ENCODE assay signal across 8 cellular contexts in the genomic region with DNA sequence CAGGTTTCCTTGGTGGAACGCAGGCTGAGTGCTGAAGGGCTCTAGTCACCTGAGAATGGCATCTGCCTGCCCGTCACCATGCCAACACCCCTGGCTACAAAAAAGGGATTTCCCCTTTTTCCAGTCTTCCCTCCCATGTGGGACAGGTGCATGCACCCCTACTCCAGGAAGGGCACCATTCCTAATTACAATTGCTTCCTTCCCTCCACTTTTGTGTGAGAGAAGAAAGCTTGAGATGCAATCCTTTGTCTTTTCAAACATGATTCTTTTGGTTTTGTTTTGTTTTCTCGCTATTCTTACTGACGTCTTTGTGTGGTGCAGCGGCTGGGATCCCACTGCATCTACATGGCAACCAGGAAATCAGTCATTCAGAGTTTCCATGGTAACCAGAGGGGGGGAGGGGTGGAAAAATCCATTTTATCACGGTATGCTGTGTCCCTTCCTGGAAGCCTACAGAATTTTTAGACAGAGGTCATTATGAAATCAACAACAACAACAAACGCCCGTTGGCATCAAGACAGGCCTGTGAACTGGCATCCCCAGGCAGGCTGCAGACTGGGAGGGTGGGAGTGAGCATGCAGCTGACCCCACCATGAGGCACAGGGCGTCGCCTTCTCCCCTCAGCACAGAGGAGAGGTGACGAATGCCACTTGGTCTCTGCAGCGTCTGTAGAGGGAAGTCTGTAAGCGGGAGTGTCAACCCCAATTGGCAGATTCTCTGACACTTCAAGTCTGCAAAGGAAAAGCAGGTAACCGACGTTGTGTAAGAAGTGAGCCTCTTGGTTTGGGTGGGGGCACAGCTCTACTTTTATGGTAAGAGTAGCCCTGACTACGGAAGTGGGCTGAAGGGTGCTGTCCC. TPM values are rescaled to one million over a fixed set of nuclear protein-coding genes. Genes with fewer than 3 reads are reported as not detected.
DNase-seq lines count a peak whose midpoint lies in the region; ATAC-seq and TF ChIP-seq lines count a peak whose summit lies in the region.

No MANE protein-coding gene starts in this region.

- H3K4me3 Mint-ChIP-seq in WTC11, result peak overlapping the region; percentile 69

- no peaks in the 10 kb centered on the region for H3K27me3 Mint-ChIP-seq in WTC11 (ENCODE audit: low read depth)

- peaks cover 27% of the 10 kb centered on the region for H3K4me1 Mint-ChIP-seq in WTC11

- H3K4me3 ChIP-seq in GM06990 (replicated peaks; ENCODE audit: low read depth, low read length), result peak overlapping the region; percentile 68
- H3K4me3 ChIP-seq in cardiac fibroblast (replicated peaks in 1 of 2; ENCODE audit: low read depth in 2 of 2, low read length in 2 of 2), result no peak overlapping the region

- CTCF ChIA-PET in WTC11 (lab: Charles Lee), result interaction anchor here (0.6 to 1.5 kb wide), 2 partner anchors 14 to 17 kb away, joined by 4 read pairs; a partner anchor contains a TSS

- H3K27me3 ChIP-seq in GM06990 (replicated peaks; ENCODE audit: control insufficient read depth, insufficient read depth, low read length), result no peaks in the 10 kb centered on the region

- ATAC-seq in GM21825 (IDR thresholded peaks at IDR 0.05; ENCODE audit: unreplicated experiment), result peak; percentile 74
- peak; percentile 86 for ATAC-seq in WTC11

- POLR2A ChIA-PET in WTC11 (lab: Charles Lee), result no interaction called here

- no peaks in the 10 kb centered on the region for H3K36me3 ChIP-seq in GM06990 (ENCODE audit: control insufficient read depth, insufficient read depth, low read length)

- H3K27ac Mint-ChIP-seq in WTC11, result peak overlapping the region; percentile 77

- no peaks in the 10 kb centered on the region for H3K36me3 Mint-ChIP-seq in WTC11

- H3K9me3 Mint-ChIP-seq in WTC11, result no peaks in the 10 kb centered on the region

- DNase-seq in GM06990 (ENCODE audit: extremely low read depth, insufficient read length) (peak; percentile 86), NAMALWA (ENCODE audit: low spot score) (peak; percentile 79), WTC11 (ENCODE audit: low spot score) (peak; percentile 65), cardiac fibroblast (ENCODE audit: low read depth in 2 of 2) (peak; percentile 84 to 86), left kidney (ENCODE audit: low read depth, low spot score) (peak; percentile 82), NCI-H82 (lab: John Stamatoyannopoulos, UW) (no peak)
- DNase-seq in stimulated activated CD4-positive, alpha-beta T cell treated with anti-CD3 and anti-CD28 coated beads, Interleukin-2, amount 100 ng/mL, for 4 hours (ENCODE audit: low read depth), result peak; percentile 73

- TF ChIP-seq CTCF in GM06990 (IDR thresholded peaks at IDR 0.05; ENCODE audit: insufficient read depth, low read length, poor library complexity, severe bottlenecking) (no peak), WTC11 (IDR thresholded peaks at IDR 0.05) (no peak), cardiac fibroblast (IDR thresholded peaks at IDR 0.05; ENCODE audit: low read depth, low read length) (no peak)

TF ChIP-seq in WTC11, 78 proteins besides CTCF, POLR2A, EP300 and RAD21:
- TF ChIP-seq, protein P1, sequence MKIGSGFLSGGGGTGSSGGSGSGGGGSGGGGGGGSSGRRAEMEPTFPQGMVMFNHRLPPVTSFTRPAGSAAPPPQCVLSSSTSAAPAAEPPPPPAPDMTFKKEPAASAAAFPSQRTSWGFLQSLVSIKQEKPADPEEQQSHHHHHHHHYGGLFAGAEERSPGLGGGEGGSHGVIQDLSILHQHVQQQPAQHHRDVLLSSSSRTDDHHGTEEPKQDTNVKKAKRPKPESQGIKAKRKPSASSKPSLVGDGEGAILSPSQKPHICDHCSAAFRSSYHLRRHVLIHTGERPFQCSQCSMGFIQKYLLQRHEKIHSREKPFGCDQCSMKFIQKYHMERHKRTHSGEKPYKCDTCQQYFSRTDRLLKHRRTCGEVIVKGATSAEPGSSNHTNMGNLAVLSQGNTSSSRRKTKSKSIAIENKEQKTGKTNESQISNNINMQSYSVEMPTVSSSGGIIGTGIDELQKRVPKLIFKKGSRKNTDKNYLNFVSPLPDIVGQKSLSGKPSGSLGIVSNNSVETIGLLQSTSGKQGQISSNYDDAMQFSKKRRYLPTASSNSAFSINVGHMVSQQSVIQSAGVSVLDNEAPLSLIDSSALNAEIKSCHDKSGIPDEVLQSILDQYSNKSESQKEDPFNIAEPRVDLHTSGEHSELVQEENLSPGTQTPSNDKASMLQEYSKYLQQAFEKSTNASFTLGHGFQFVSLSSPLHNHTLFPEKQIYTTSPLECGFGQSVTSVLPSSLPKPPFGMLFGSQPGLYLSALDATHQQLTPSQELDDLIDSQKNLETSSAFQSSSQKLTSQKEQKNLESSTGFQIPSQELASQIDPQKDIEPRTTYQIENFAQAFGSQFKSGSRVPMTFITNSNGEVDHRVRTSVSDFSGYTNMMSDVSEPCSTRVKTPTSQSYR (CRISPR knock-in tag; IDR thresholded peaks at IDR 0.05), result 0 out of 2 replicates have a peak, but pooled peaks have one; percentile 42
- TF ChIP-seq, protein P2, sequence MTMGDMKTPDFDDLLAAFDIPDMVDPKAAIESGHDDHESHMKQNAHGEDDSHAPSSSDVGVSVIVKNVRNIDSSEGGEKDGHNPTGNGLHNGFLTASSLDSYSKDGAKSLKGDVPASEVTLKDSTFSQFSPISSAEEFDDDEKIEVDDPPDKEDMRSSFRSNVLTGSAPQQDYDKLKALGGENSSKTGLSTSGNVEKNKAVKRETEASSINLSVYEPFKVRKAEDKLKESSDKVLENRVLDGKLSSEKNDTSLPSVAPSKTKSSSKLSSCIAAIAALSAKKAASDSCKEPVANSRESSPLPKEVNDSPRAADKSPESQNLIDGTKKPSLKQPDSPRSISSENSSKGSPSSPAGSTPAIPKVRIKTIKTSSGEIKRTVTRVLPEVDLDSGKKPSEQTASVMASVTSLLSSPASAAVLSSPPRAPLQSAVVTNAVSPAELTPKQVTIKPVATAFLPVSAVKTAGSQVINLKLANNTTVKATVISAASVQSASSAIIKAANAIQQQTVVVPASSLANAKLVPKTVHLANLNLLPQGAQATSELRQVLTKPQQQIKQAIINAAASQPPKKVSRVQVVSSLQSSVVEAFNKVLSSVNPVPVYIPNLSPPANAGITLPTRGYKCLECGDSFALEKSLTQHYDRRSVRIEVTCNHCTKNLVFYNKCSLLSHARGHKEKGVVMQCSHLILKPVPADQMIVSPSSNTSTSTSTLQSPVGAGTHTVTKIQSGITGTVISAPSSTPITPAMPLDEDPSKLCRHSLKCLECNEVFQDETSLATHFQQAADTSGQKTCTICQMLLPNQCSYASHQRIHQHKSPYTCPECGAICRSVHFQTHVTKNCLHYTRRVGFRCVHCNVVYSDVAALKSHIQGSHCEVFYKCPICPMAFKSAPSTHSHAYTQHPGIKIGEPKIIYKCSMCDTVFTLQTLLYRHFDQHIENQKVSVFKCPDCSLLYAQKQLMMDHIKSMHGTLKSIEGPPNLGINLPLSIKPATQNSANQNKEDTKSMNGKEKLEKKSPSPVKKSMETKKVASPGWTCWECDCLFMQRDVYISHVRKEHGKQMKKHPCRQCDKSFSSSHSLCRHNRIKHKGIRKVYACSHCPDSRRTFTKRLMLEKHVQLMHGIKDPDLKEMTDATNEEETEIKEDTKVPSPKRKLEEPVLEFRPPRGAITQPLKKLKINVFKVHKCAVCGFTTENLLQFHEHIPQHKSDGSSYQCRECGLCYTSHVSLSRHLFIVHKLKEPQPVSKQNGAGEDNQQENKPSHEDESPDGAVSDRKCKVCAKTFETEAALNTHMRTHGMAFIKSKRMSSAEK (CRISPR knock-in tag; IDR thresholded peaks at IDR 0.05; ENCODE audit: borderline replicate concordance), result 0 out of 2 replicates have a peak, but pooled peaks have one; percentile 10
- TF ChIP-seq ZNF317 (CRISPR knock-in tag; IDR thresholded peaks at IDR 0.05; ENCODE audit: borderline replicate concordance, low read depth), result no peak
- TF ChIP-seq, protein P3, sequence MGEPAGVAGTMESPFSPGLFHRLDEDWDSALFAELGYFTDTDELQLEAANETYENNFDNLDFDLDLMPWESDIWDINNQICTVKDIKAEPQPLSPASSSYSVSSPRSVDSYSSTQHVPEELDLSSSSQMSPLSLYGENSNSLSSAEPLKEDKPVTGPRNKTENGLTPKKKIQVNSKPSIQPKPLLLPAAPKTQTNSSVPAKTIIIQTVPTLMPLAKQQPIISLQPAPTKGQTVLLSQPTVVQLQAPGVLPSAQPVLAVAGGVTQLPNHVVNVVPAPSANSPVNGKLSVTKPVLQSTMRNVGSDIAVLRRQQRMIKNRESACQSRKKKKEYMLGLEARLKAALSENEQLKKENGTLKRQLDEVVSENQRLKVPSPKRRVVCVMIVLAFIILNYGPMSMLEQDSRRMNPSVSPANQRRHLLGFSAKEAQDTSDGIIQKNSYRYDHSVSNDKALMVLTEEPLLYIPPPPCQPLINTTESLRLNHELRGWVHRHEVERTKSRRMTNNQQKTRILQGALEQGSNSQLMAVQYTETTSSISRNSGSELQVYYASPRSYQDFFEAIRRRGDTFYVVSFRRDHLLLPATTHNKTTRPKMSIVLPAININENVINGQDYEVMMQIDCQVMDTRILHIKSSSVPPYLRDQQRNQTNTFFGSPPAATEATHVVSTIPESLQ (CRISPR knock-in tag; IDR thresholded peaks at IDR 0.05), result no peak
- TF ChIP-seq, protein P4, sequence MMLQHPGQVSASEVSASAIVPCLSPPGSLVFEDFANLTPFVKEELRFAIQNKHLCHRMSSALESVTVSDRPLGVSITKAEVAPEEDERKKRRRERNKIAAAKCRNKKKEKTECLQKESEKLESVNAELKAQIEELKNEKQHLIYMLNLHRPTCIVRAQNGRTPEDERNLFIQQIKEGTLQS (CRISPR knock-in tag; conservative IDR thresholded peaks at IDR 0.05), result no peak
- no peak for TF ChIP-seq SMAD3 (CRISPR knock-in tag; IDR thresholded peaks at IDR 0.05; ENCODE audit: borderline replicate concordance)
- TF ChIP-seq, protein P5, sequence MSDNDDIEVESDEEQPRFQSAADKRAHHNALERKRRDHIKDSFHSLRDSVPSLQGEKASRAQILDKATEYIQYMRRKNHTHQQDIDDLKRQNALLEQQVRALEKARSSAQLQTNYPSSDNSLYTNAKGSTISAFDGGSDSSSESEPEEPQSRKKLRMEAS (CRISPR knock-in tag; IDR thresholded peaks at IDR 0.05), result 0 out of 2 replicates have a peak, but pooled peaks have one; percentile 25
TF ChIP-seq in WTC11: peak in this region for 3.

RNA-seq across cellular contexts. Expression of a gene that starts 13.6 kb away (rescaled TPM):
- 10.4 to 11.4 TPM (median 10.7 TPM) in 3 replicates for total RNA-seq in WTC11 (2021)
